9 cellular contexts compared by ENCODE assay signal in the genomic region with DNA sequence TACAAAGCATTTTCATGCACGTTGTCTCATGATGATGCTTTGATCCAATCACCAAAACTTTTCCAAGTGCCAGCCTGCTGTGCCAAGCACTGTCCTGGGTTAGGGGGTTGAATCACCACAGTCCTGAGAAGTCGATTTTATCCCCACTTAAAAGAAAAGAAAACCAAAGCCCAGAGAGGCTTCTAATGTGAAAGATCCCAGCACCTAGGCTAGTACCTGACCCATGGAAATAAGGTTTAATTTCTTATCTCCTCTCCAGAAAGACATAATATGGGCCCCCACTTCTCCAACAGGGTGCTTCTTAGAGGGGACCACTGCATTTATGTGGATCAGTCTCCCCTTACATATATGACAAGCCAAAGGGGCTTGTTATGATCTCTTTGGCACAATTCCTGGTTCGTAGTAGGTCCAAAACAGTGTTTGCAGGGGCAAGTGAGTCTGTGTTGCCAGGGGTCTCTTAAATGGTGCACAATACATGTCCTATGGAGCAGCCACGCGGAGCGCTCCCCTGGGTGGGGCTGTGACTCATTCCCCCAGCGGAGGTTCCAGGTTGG. TPM values are rescaled to one million over a fixed set of nuclear protein-coding genes. Genes with fewer than 3 reads are reported as not detected.
DNase-seq lines count a peak whose midpoint lies in the region; ATAC-seq and TF ChIP-seq lines count a peak whose summit lies in the region.
"Had no signal": no experiment of that assay in that cellular context is flagged by ENCODE, and none has a peak within 500 bp of the region (broad histone marks: within the 10 kb centered on the region; RNA-seq: fewer than 3 reads in every experiment).

No MANE protein-coding gene starts in this region.

- H3K27me3 ChIP-seq in heart right ventricle: no peaks in the 10 kb centered on the region
- no peaks in the 10 kb centered on the region for H3K27me3 ChIP-seq in mucosa of stomach (ENCODE audit: control insufficient read depth, insufficient read depth, low read length)
- H3K27me3 ChIP-seq in vagina: no peaks in the 10 kb centered on the region

- H3K27me3 Mint-ChIP-seq in brain: peaks cover 23% of the 10 kb centered on the region

- no peaks in the 10 kb centered on the region for H3K9me3 ChIP-seq in heart right ventricle
- no peaks in the 10 kb centered on the region for H3K9me3 ChIP-seq in mucosa of stomach (ENCODE audit: control insufficient read depth, low read length)
- H3K9me3 ChIP-seq in vagina: no peaks in the 10 kb centered on the region

- DNase-seq in heart right ventricle (no peak), Right ventricle myocardium inferior (ENCODE audit: missing footprints) (no peak), vagina (ENCODE audit: extremely low spot score in 2 of 2) (no peak), NCI-H748 (lab: John Stamatoyannopoulos, UW; ENCODE audit: unreplicated experiment) (no peak), epidermal melanocyte (ENCODE audit: insufficient read length, low spot score) (no peak), omental fat pad (ENCODE audit: low spot score) (no peak)

- 4 to 7% methylated on average over 7 of the region's 7 CpGs for WGBS in heart right ventricle, 2 donors

- H3K36me3 Mint-ChIP-seq in brain: no peaks in the 10 kb centered on the region

- H3K4me3 ChIP-seq in heart right ventricle (peak overlapping the region in 9 of 10 donors; percentile 55 to 90 (median 78)), mucosa of stomach (ENCODE audit: low read length) (peak overlapping the region; percentile 77), vagina (peak overlapping the region; percentile 64 to 89)

- TF ChIP-seq CTCF in heart right ventricle (IDR thresholded peaks at IDR 0.05): no peak
- TF ChIP-seq CTCF in brain (conservative IDR thresholded peaks at IDR 0.05): no peak
- no peak for TF ChIP-seq CTCF in vagina (IDR thresholded peaks at IDR 0.05)
- TF ChIP-seq CTCF in omental fat pad (IDR thresholded peaks at IDR 0.05): no peak

- peak overlapping the region; percentile 93 for H3K9ac ChIP-seq in mucosa of stomach (ENCODE audit: low read length)

- intact Hi-C loops in heart right ventricle (cut with DNase I) (loop anchor here in 6 of 10 donors (1.0 to 5.0 kb wide), 6 partner anchors 18 to 237 kb away; partner anchors contain the start of gene DDX6 (in 3 of the 6)), Right ventricle myocardium inferior (cut with DNase I) (loop anchor here (1.0 to 5.0 kb wide), 3 partner anchors 20 to 175 kb away; partner anchors contain the start of genes DDX6 and DPAGT1), vagina (cut with DNase I) (loop anchor here (2.0 kb wide), 2 partner anchors 19 to 143 kb away; no protein-coding TSS in a partner anchor)

- ATAC-seq in heart right ventricle (no peak), Right ventricle myocardium inferior (no peak), omental fat pad (ENCODE audit: low FRiP score) (no peak)

- H3K27ac ChIP-seq in heart right ventricle (peak overlapping the region; percentile 94 to 100 (median 97)), vagina (peak overlapping the region; percentile 96)

- H3K9me3 Mint-ChIP-seq in brain: peaks cover 0 to 3% (median 0%) of the 10 kb centered on the region in 5 experiments

- peak overlapping the region; percentile 94 to 99 (median 97) for H3K4me3 Mint-ChIP-seq in brain

- H3K4me1 ChIP-seq in heart right ventricle (peaks cover 12 to 55% (median 38%) of the 10 kb centered on the region in 9 donors), mucosa of stomach (ENCODE audit: control insufficient read depth, insufficient read depth, low read length) (peaks cover 44% of the 10 kb centered on the region), vagina (peaks cover 39% of the 10 kb centered on the region)

- H3K36me3 ChIP-seq in heart right ventricle (no peaks in the 10 kb centered on the region), mucosa of stomach (ENCODE audit: control insufficient read depth, insufficient read depth, low read length) (no peaks in the 10 kb centered on the region), vagina (no peaks in the 10 kb centered on the region)

- peak in 1 of 2 donors; percentile 5 for TF ChIP-seq POLR2A in vagina (IDR thresholded peaks at IDR 0.05)

- peak overlapping the region; percentile 99 to 100 (median 100) for H3K27ac Mint-ChIP-seq in brain

- H3K4me1 Mint-ChIP-seq in brain: peaks cover 58% of the 10 kb centered on the region

RNA-seq across cellular contexts. Expression of gene BCL9L, which starts 1.9 kb away (rescaled TPM):
- total RNA-seq in heart right ventricle: 10 to 100 TPM; 29.4 to 57.7 (median 40.8) TPM
- 10 to 100 TPM; 24.0 to 24.2 TPM for polyA plus RNA-seq in heart right ventricle
- 44.5 TPM for total RNA-seq in Right ventricle myocardium inferior
- polyA plus RNA-seq in brain (ENCODE audit: insufficient read depth, low read depth, low replicate concordance): 13.5 TPM
- total RNA-seq in vagina: 30.0 TPM
- 10 to 100 TPM; 13.5 to 24.0 (median 17.3) TPM for total RNA-seq in omental fat pad

RNA-seq across cellular contexts. Expression of gene UPK2, which starts 28.5 kb away (rescaled TPM):
- total RNA-seq in heart right ventricle (not detected), Right ventricle myocardium inferior (not detected), vagina (not detected), omental fat pad (not detected)
- polyA plus RNA-seq in heart right ventricle (under 1 TPM in 1 of 2 donors, not detected in 1; 0.04 TPM), brain (ENCODE audit: insufficient read depth, low read depth, low replicate concordance) (3.0 TPM)
- total RNA-seq: mesenteric fat pad had no signal

RNA-seq across cellular contexts. Expression of gene FOXR1, which starts 43.9 kb away (rescaled TPM):
- total RNA-seq in heart right ventricle: not detected
- polyA plus RNA-seq in heart right ventricle: not detected
- total RNA-seq in Right ventricle myocardium inferior: not detected
- 0.37 TPM for polyA plus RNA-seq in brain (ENCODE audit: insufficient read depth, low read depth, low replicate concordance)
- total RNA-seq in vagina: not detected
- not detected for total RNA-seq in omental fat pad
- total RNA-seq: mesenteric fat pad had no signal

RNA-seq across cellular contexts. Expression of gene CXCR5, which starts 43.9 kb away (rescaled TPM):
- total RNA-seq in heart right ventricle: under 1 TPM in 1 of 10 donors, not detected in 9; 0.16 TPM
- polyA plus RNA-seq in heart right ventricle: under 1 TPM; 0.22 to 0.58 TPM
- total RNA-seq in Right ventricle myocardium inferior: not detected
- polyA plus RNA-seq in brain (ENCODE audit: insufficient read depth, low read depth, low replicate concordance): 0.07 TPM
- not detected for total RNA-seq in vagina
- under 1 TPM in 2 of 4 donors, not detected in 2; 0.09 to 0.12 TPM for total RNA-seq in omental fat pad
- total RNA-seq: mesenteric fat pad had no signal
